In genomic region chr9:71909887-71910601, GRCh38 we compare ENCODE assay signal across 8 cellular contexts. TPM values are rescaled to one million over a fixed set of nuclear protein-coding genes. Genes with fewer than 3 reads are reported as not detected.
DNase-seq lines count a peak whose midpoint lies in the region; ATAC-seq and TF ChIP-seq lines count a peak whose summit lies in the region.

No MANE protein-coding gene starts in this region.

- H3K27me3 ChIP-seq in H9 (ENCODE audit: insufficient read depth, low read length), result no peaks in the 10 kb centered on the region
- no peaks in the 10 kb centered on the region for H3K27me3 ChIP-seq in esophagus (ENCODE audit: control insufficient read depth in 1 of 2, insufficient read depth in 2 of 2, low read length in 2 of 2)

- H3K4me3 Mint-ChIP-seq in H9, result peak overlapping the region; percentile 97 to 100

- H3K4me1 ChIP-seq in H9 (ENCODE audit: insufficient read depth, low read length), result no peaks in the 10 kb centered on the region; the same call in 1 of the 2 replicates
- H3K4me1 ChIP-seq in esophagus (ENCODE audit: control insufficient read depth in 2 of 2, insufficient read depth in 2 of 2, low read length in 1 of 2), result peaks cover 4% of the 10 kb centered on the region in 2 donors

- peaks cover 9% of the 10 kb centered on the region for H3K23me2 ChIP-seq in H9 (ENCODE audit: insufficient read length, low read depth, low read length, poor library complexity, severe bottlenecking)

- H4K5ac ChIP-seq in H9 (ENCODE audit: insufficient read length, low read depth, low read length), result no peak overlapping the region

- H2BK15ac ChIP-seq in H9 (ENCODE audit: low read depth, low read length), result no peak overlapping the region

- H3T11ph ChIP-seq in H9 (ENCODE audit: low read length), result no peak overlapping the region

- no peak overlapping the region for H4K8ac ChIP-seq in H9 (replicated peaks; ENCODE audit: insufficient read length, low read depth, low read length)

- H3K9me3 Mint-ChIP-seq in H9, result peaks cover 0 to 4% of the 10 kb centered on the region in 2 experiments; a peak in 3 of 5 replicates

- H4K91ac ChIP-seq in H9 (ENCODE audit: insufficient read length, low read depth, low read length), result no peak overlapping the region

- TF ChIP-seq CTCF in H9 (conservative IDR thresholded peaks at IDR 0.05), result no peak

- H3K4me1 Mint-ChIP-seq in H9, result peaks cover 46 to 55% of the 10 kb centered on the region in 2 experiments

- peak overlapping the region; percentile 91 to 97 for H3K4me3 ChIP-seq in esophagus (ENCODE audit: low read depth in 1 of 2, low read length in 2 of 2)

- H4K20me1 ChIP-seq in H9 (ENCODE audit: control insufficient read depth, insufficient read depth, insufficient read length), result no peaks in the 10 kb centered on the region

- H3K27ac Mint-ChIP-seq in H9, result peak overlapping the region; percentile 93 to 99 (median 99)

- H2AFZ ChIP-seq in H9 (ENCODE audit: low read length), result no peak overlapping the region

- H3K23ac ChIP-seq in H9 (ENCODE audit: insufficient read length, low read depth, low read length), result no peak overlapping the region

- H3K4ac ChIP-seq in H9 (ENCODE audit: low read depth, low read length), result no peak overlapping the region

- H3K27ac ChIP-seq in H9 (ENCODE audit: insufficient read length, low read depth, low read length), result peak overlapping the region; percentile 67
- H3K27ac ChIP-seq in esophagus (ENCODE audit: low read depth in 2 of 2, low read length in 1 of 2), result peak overlapping the region; percentile 88 to 99

- no peaks in the 10 kb centered on the region for H3K27me3 Mint-ChIP-seq in H9 (ENCODE audit: low read depth)

- H3K79me1 ChIP-seq in H9 (ENCODE audit: insufficient read depth, low read depth, low read length, poor library complexity, severe bottlenecking), result peaks cover 3% of the 10 kb centered on the region

- no peak overlapping the region for H3K56ac ChIP-seq in H9 (ENCODE audit: insufficient read length, low read depth, low read length)

- H3K14ac ChIP-seq in H9 (ENCODE audit: insufficient read depth, low read length), result peak overlapping the region; percentile 97

- H3K36me3 ChIP-seq in esophagus (ENCODE audit: control insufficient read depth in 2 of 2, insufficient read depth in 2 of 2, low read length in 1 of 2), result no peaks in the 10 kb centered on the region

- no peak overlapping the region for H2BK120ac ChIP-seq in H9 (ENCODE audit: low read depth, low read length, poor library complexity, severe bottlenecking)

- peak overlapping the region; percentile 96 for H3K9ac ChIP-seq in H9 (ENCODE audit: extremely low read depth, insufficient read length, low read length)

- no CpG with 5 or more reads among the region's 41 CpGs for WGBS in H9 (ENCODE audit: extremely low coverage, insufficient read length, low lambda C conversion rate)
- 0 to 1% methylated on average over 40 to 41 of the region's 41 CpGs for WGBS in esophagus, 2 donors

- no peak overlapping the region for H2BK20ac ChIP-seq in H9 (ENCODE audit: low read depth, low read length, poor library complexity, severe bottlenecking)

- H3K79me2 ChIP-seq in H9 (ENCODE audit: insufficient read depth, low read length), result peaks cover 68% of the 10 kb centered on the region

- peak overlapping the region; percentile 60 for H3K4me2 ChIP-seq in H9 (ENCODE audit: insufficient read depth, insufficient read length, low read length)

- H3K9me3 ChIP-seq in H9 (ENCODE audit: control insufficient read depth, low read depth, low read length) (no peaks in the 10 kb centered on the region), esophagus (ENCODE audit: control insufficient read depth in 2 of 2, insufficient read depth in 1 of 2, low read depth in 1 of 2, low read length in 1 of 2) (no peaks in the 10 kb centered on the region)

- H3K36me3 Mint-ChIP-seq in H9 (ENCODE audit: insufficient read depth in 1 of 3, low read depth in 3 of 3), result peaks cover 4 to 17% (median 14%) of the 10 kb centered on the region in 3 experiments

- H2BK5ac ChIP-seq in H9 (ENCODE audit: insufficient read length, low read length), result peak overlapping the region; percentile 70

- DNase-seq in ELF-1 (ENCODE audit: low read depth, low spot score), result peak; percentile 60
- peak; percentile 56 for DNase-seq in H9
- peak; percentile 9 for DNase-seq in NCI-H2029 treated with DMSO at 0.1 percent for 48 hours (lab: John Stamatoyannopoulos, UW)
- peak; percentile 15 for DNase-seq in activated T-cell treated with anti-CD3 and anti-CD28 coated beads for 24 hours (ENCODE audit: low read depth)
- DNase-seq in middle frontal gyrus (ENCODE audit: extremely low spot score, low spot score), result peak; percentile 26
- peak; percentile 63 for DNase-seq in stimulated activated naive CD8-positive, alpha-beta T cell treated with anti-CD3 and anti-CD28 coated beads, Interleukin-15, Interleukin-2, amounts not matched to agents 100 U/mL and 50 U/mL, for 24 hours

- H3K18ac ChIP-seq in H9 (ENCODE audit: insufficient read length, low read depth, low read length), result peak overlapping the region; percentile 90

- no peak for ATAC-seq in stimulated activated naive CD8-positive, alpha-beta T cell treated with anti-CD3 and anti-CD28 coated beads, Interleukin-15, Interleukin-2, amounts not matched to agents 100 U/mL and 50 U/mL, for 24 hours
- no peak for ATAC-seq in GM18870 (IDR thresholded peaks at IDR 0.05; ENCODE audit: unreplicated experiment)

- peak overlapping the region; percentile 8 for H2BK12ac ChIP-seq in H9 (ENCODE audit: insufficient read length, low read depth, low read length)

- no peak overlapping the region for H2AK5ac ChIP-seq in H9 (ENCODE audit: insufficient read length, low read length)

RNA-seq across cellular contexts. Expression of gene ABHD17B, which starts 0.9 kb away (rescaled TPM):
- total RNA-seq in H9 (2021), result 67.6 and 70.2 TPM in 2 replicates
- polyA plus RNA-seq in esophagus, result 1 to 10 TPM; 8.1 to 9.8 TPM

RNA-seq across cellular contexts. Expression of gene C9orf85, which starts 1.4 kb away (rescaled TPM):
- 14.1 and 14.4 TPM in 2 replicates for total RNA-seq in H9 (2021)
- polyA plus RNA-seq in esophagus, result 10 to 100 TPM; 10.3 to 11.2 TPM

Comparison
In these comparisons a context has a peak if more than half of its experiments do, and no peak if none do; other contexts are left out.
1. DNase-seq: peak in every context shown above with its lines; median percentile 63 in stimulated activated naive CD8-positive, alpha-beta T cell treated with anti-CD3 and anti-CD28 coated beads, Interleukin-15, Interleukin-2, amounts not matched to agents 100 U/mL and 50 U/mL, for 24 hours; 60 in ELF-1; 56 in H9; 26 in middle frontal gyrus; 15 in activated T-cell treated with anti-CD3 and anti-CD28 coated beads for 24 hours; 9 in NCI-H2029 treated with DMSO at 0.1 percent for 48 hours.